ENCODE assay signal across 8 cellular contexts in genomic region chr4:22515145-22515887, GRCh38. TPM values are rescaled to one million over a fixed set of nuclear protein-coding genes. Genes with fewer than 3 reads are reported as not detected.
DNase-seq lines count a peak whose midpoint lies in the region; ATAC-seq and TF ChIP-seq lines count a peak whose summit lies in the region.

No MANE protein-coding gene starts in this region.

- H3K4me1 Mint-ChIP-seq in activated T-cell treated with anti-CD3 and anti-CD28 coated beads, Interleukin-2, amount 50 U/mL, for 4 hours (ENCODE audit: low read depth), result peaks cover 14% of the 10 kb centered on the region
- peaks cover 13 to 20% of the 10 kb centered on the region in 2 donors for H3K4me1 Mint-ChIP-seq in natural killer cell treated with Interleukin-12 subunit alpha and Interleukin-12 subunit beta and Interleukin-15 and Interleukin-18, amount 100 ng/mL, for 72 hours (ENCODE audit: low read depth in 2 of 2)

- no peak for TF ChIP-seq POLR2A in testis (IDR thresholded peaks at IDR 0.05)

- H3K36me3 Mint-ChIP-seq in activated T-cell treated with anti-CD3 and anti-CD28 coated beads, Interleukin-2, amount 50 U/mL, for 4 hours (ENCODE audit: insufficient read depth), result no peaks in the 10 kb centered on the region
- H3K36me3 Mint-ChIP-seq in natural killer cell treated with Interleukin-12 subunit alpha and Interleukin-12 subunit beta and Interleukin-15 and Interleukin-18, amount 100 ng/mL, for 72 hours, result no peaks in the 10 kb centered on the region

- WGBS in testis, 2 donors, result 0% methylated on average over 4 to 37 of the region's 80 CpGs

- intact Hi-C loops in testis (cut with DNase I; ENCODE audit: low total_unique reads), result no loop called here

- H3K4me3 Mint-ChIP-seq in activated T-cell treated with anti-CD3 and anti-CD28 coated beads, Interleukin-2, amount 50 U/mL, for 4 hours, result peak overlapping the region; percentile 83
- H3K4me3 Mint-ChIP-seq in natural killer cell treated with Interleukin-12 subunit alpha and Interleukin-12 subunit beta and Interleukin-15 and Interleukin-18, amount 100 ng/mL, for 72 hours, result peak overlapping the region; percentile 90

- H3K27ac ChIP-seq in testis, result peak overlapping the region; percentile 44 to 83
- H3K27ac ChIP-seq in effector memory CD4-positive, alpha-beta T cell (ENCODE audit: insufficient read depth, low read length, poor library complexity, severe bottlenecking), result no peak overlapping the region

- peak overlapping the region in 1 of 2 donors; percentile 89 for H3K27ac Mint-ChIP-seq in natural killer cell treated with Interleukin-12 subunit alpha and Interleukin-12 subunit beta and Interleukin-15 and Interleukin-18, amount 100 ng/mL, for 72 hours

- ATAC-seq in HG02759 (IDR thresholded peaks at IDR 0.05; ENCODE audit: unreplicated experiment), result peak; percentile 61
- peak; percentile 73 to 80 for ATAC-seq in activated T-cell treated with anti-CD3 and anti-CD28 coated beads, Interleukin-2, amount 50 U/mL, for 4 hours
- peak; percentile 80 to 87 for ATAC-seq in natural killer cell treated with Interleukin-12 subunit alpha and Interleukin-12 subunit beta and Interleukin-15 and Interleukin-18, amount 100 ng/mL, for 72 hours

- no peak for TF ChIP-seq CTCF in foreskin fibroblast (IDR thresholded peaks at IDR 0.05; ENCODE audit: low read depth, low read length)
- no peak for TF ChIP-seq CTCF in testis (IDR thresholded peaks at IDR 0.05)

- peaks cover 4% of the 10 kb centered on the region for H3K9me3 Mint-ChIP-seq in activated T-cell treated with anti-CD3 and anti-CD28 coated beads, Interleukin-2, amount 50 U/mL, for 4 hours
- no peaks in the 10 kb centered on the region for H3K9me3 Mint-ChIP-seq in natural killer cell treated with Interleukin-12 subunit alpha and Interleukin-12 subunit beta and Interleukin-15 and Interleukin-18, amount 100 ng/mL, for 72 hours

- H3K4me1 ChIP-seq in ES-I3 (ENCODE audit: insufficient read depth, low read length) (no peaks in the 10 kb centered on the region; the same call in 1 of the 2 replicates), testis (no peaks in the 10 kb centered on the region)
- H3K4me1 ChIP-seq in effector memory CD4-positive, alpha-beta T cell (ENCODE audit: control insufficient read depth, insufficient read depth, low read length, poor library complexity, severe bottlenecking), result no peaks in the 10 kb centered on the region

- H3K9me3 ChIP-seq in ES-I3 (ENCODE audit: control insufficient read depth, insufficient read depth, low read length), result no peaks in the 10 kb centered on the region; the same call in 1 of the 2 replicates
- no peaks in the 10 kb centered on the region for H3K9me3 ChIP-seq in testis
- no peaks in the 10 kb centered on the region for H3K9me3 ChIP-seq in effector memory CD4-positive, alpha-beta T cell (ENCODE audit: control insufficient read depth, low read length)

- H3K4me3 ChIP-seq in foreskin fibroblast (ENCODE audit: low read depth in 1 of 2, low read length in 2 of 2), result peak overlapping the region; percentile 71 to 72
- H3K4me3 ChIP-seq in testis, result peak overlapping the region; percentile 64 to 72
- H3K4me3 ChIP-seq in effector memory CD4-positive, alpha-beta T cell (ENCODE audit: insufficient read depth, low read depth, low read length, poor library complexity, severe bottlenecking), result no peak overlapping the region

- peak; percentile 48 to 56 for DNase-seq in NCI-H446 (lab: John Stamatoyannopoulos, UW)
- peak; percentile 4 for DNase-seq in activated T-cell treated with anti-CD3 and anti-CD28 coated beads, Interleukin-2, amount 50 U/mL, for 4 hours
- DNase-seq in foreskin fibroblast, result peak; percentile 66 to 87
- DNase-seq in natural killer cell treated with Interleukin-12 subunit alpha and Interleukin-12 subunit beta and Interleukin-15 and Interleukin-18, amount 100 ng/mL, for 72 hours (ENCODE audit: low spot score), result no peak
- DNase-seq in testis, result peak; percentile 85
- DNase-seq in effector memory CD4-positive, alpha-beta T cell, result no peak

- H3K9ac ChIP-seq in ES-I3 (ENCODE audit: low read depth, low read length), result peak overlapping the region; percentile 86

- no peaks in the 10 kb centered on the region for H3K27me3 ChIP-seq in testis
- H3K27me3 ChIP-seq in effector memory CD4-positive, alpha-beta T cell (replicated peaks; ENCODE audit: control insufficient read depth, insufficient read depth, low read length, poor library complexity, severe bottlenecking), result no peaks in the 10 kb centered on the region

- H3K36me3 ChIP-seq in ES-I3 (ENCODE audit: insufficient read depth, low read length) (no peaks in the 10 kb centered on the region), testis (ENCODE audit: low read depth, missing control alignments) (no peaks in the 10 kb centered on the region)
- no peaks in the 10 kb centered on the region for H3K36me3 ChIP-seq in effector memory CD4-positive, alpha-beta T cell (ENCODE audit: control insufficient read depth, insufficient read depth, low read length)

- H3K27me3 Mint-ChIP-seq in activated T-cell treated with anti-CD3 and anti-CD28 coated beads, Interleukin-2, amount 50 U/mL, for 4 hours (ENCODE audit: low read depth), result peaks cover 25% of the 10 kb centered on the region
- no peaks in the 10 kb centered on the region for H3K27me3 Mint-ChIP-seq in natural killer cell treated with Interleukin-12 subunit alpha and Interleukin-12 subunit beta and Interleukin-15 and Interleukin-18, amount 100 ng/mL, for 72 hours

RNA-seq across cellular contexts. Expression of gene ADGRA3, which starts 0.6 kb away (rescaled TPM):
- total RNA-seq in activated T-cell treated with anti-CD3 and anti-CD28 coated beads, Interleukin-2, amount 50 U/mL, for 4 hours, result 10 to 100 TPM in 2 of 3 donors, 1 to 10 TPM in 1; 6.4 to 24.0 (median 11.1) TPM
- 1 to 10 TPM; 5.3 to 8.2 TPM for total RNA-seq in natural killer cell treated with Interleukin-12 subunit alpha and Interleukin-12 subunit beta and Interleukin-15 and Interleukin-18, amount 100 ng/mL, for 72 hours
- 10 to 100 TPM; 36.8 to 41.7 TPM for total RNA-seq in testis
- polyA plus RNA-seq in testis (ENCODE audit: insufficient read depth, low read depth, low replicate concordance), result 22.9 TPM

Comparison
In these comparisons a context has a peak if more than half of its experiments do, and no peak if none do; other contexts are left out.
1. DNase-seq: peak in NCI-H446 (2 of 2), activated T-cell treated with anti-CD3 and anti-CD28 coated beads, Interleukin-2, amount 50 U/mL, for 4 hours (single experiment), foreskin fibroblast (2 of 2) and testis (single experiment); none in natural killer cell treated with Interleukin-12 subunit alpha and Interleukin-12 subunit beta and Interleukin-15 and Interleukin-18, amount 100 ng/mL, for 72 hours (single experiment) and effector memory CD4-positive, alpha-beta T cell (0 of 3).
2. Peak in every context shown above with its lines, with median percentiles within 50 percentile points of each other: ATAC-seq.